9 cellular contexts compared by ENCODE assay signal in genomic region chr19:12603714-12604113, GRCh38. TPM values are rescaled to one million over a fixed set of nuclear protein-coding genes. Genes with fewer than 3 reads are reported as not detected.
DNase-seq lines count a peak whose midpoint lies in the region; ATAC-seq and TF ChIP-seq lines count a peak whose summit lies in the region.
"Had no signal": no experiment of that assay in that cellular context is flagged by ENCODE, and none has a peak within 500 bp of the region (broad histone marks: within the 10 kb centered on the region; RNA-seq: fewer than 3 reads in every experiment).

No MANE protein-coding gene starts in this region.

- in situ Hi-C loops in mammary epithelial cell (cut with MboI; ENCODE audit: low sequenced_read_pairs in 2 of 2) = no loop called here

- peaks cover under 1% of the 10 kb centered on the region for H3K79me2 ChIP-seq in mammary epithelial cell (ENCODE audit: insufficient read depth, low read length)

- WGBS in mammary epithelial cell (ENCODE audit: low coverage, missing lambda C conversion rate) = 100% methylated on average over 1 of the region's 1 CpG

- DNase-seq in AG08396 (ENCODE audit: low spot score) (peak; percentile 74), T-helper 2 cell (peak in 4 of 5 experiments; percentile 16 to 60 (median 34)), choroid plexus epithelial cell (ENCODE audit: low read depth) (peak; percentile 46), NCI-H2196 treated with DMSO at 0.1 percent for 48 hours (lab: John Stamatoyannopoulos, UW; ENCODE audit: unreplicated experiment) (no peak), mammary epithelial cell (no peak), left cardiac atrium (no peak)

- dilution Hi-C loops in mammary epithelial cell (cut with HindIII; ENCODE audit: low sequenced_read_pairs) = no loop called here

- no TSS peak for BruUV-seq in mammary epithelial cell (replicated peaks; lab: Mats Ljungman, UMichigan)

- no peak overlapping the region for H2AFZ ChIP-seq in mammary epithelial cell (ENCODE audit: low read depth, low read length)

- ATAC-seq in GM21619 (IDR thresholded peaks at IDR 0.05; ENCODE audit: unreplicated experiment) (peak; percentile 53), HG03095 (IDR thresholded peaks at IDR 0.05; ENCODE audit: unreplicated experiment) (no peak), left cardiac atrium (no peak)

- no peaks in the 10 kb centered on the region for H4K20me1 ChIP-seq in mammary epithelial cell (ENCODE audit: insufficient read depth, low read length)

- peaks cover 1% of the 10 kb centered on the region for H3K36me3 ChIP-seq in mammary epithelial cell (ENCODE audit: insufficient read depth, low read length)

- H3K27me3 ChIP-seq in mammary epithelial cell (ENCODE audit: insufficient read depth, low read length) = no peaks in the 10 kb centered on the region

- H3K9ac ChIP-seq in mammary epithelial cell (ENCODE audit: insufficient read depth, low read length) = no peak overlapping the region

- H3K4me3 ChIP-seq in choroid plexus epithelial cell (ENCODE audit: low read depth, low read length) (no peak overlapping the region), mammary epithelial cell (replicated peaks in 1 of 3; ENCODE audit: insufficient read depth in 1 of 3, low read depth in 2 of 3, low read length in 3 of 3) (no peak overlapping the region)

- intact Hi-C loops in mammary epithelial cell (cut with micrococcal nuclease) (no loop called here), left cardiac atrium (cut with DNase I) (no loop called here)

- H3K4me1 ChIP-seq in mammary epithelial cell (ENCODE audit: insufficient read depth, low read length) = no peaks in the 10 kb centered on the region

- no peaks in the 10 kb centered on the region for H3K9me3 ChIP-seq in mammary epithelial cell (replicated peaks; ENCODE audit: insufficient read depth, low read length)

- H3K27ac ChIP-seq in mammary epithelial cell (ENCODE audit: insufficient read depth, low read depth, low read length) = no peak overlapping the region
- H3K27ac ChIP-seq: C4-2B had no signal

- CTCF ChIA-PET in mammary epithelial cell (lab: Charles Lee; ENCODE audit: low non-redundant PET) = interaction anchor here (0.6 kb wide), 1 partner anchor 640 kb away, joined by 3 read pairs; no protein-coding TSS in a partner anchor

- H3K4me2 ChIP-seq in mammary epithelial cell (ENCODE audit: insufficient read depth, low read depth, low read length) = no peak overlapping the region

- no peak for TF ChIP-seq CTCF in choroid plexus epithelial cell (conservative IDR thresholded peaks at IDR 0.05; ENCODE audit: low read depth, low read length)
- TF ChIP-seq CTCF in mammary epithelial cell (conservative IDR thresholded peaks at IDR 0.05 in 1 of 2, IDR thresholded peaks at IDR 0.05 in 1 of 2; ENCODE audit: extremely low read depth in 1 of 2, insufficient read depth in 1 of 2, low read depth in 1 of 2, low read length in 2 of 2) = no peak

RNA-seq across cellular contexts. Expression of gene ZNF490, which starts 6.9 kb away (rescaled TPM):
- total RNA-seq in mammary epithelial cell = 1 to 10 TPM; 6.5 to 8.3 TPM
- 2.2 TPM for polyA plus RNA-seq in mammary epithelial cell
- polyA minus RNA-seq in mammary epithelial cell = 40.1 TPM
- total RNA-seq in left cardiac atrium = 1 to 10 TPM; 4.1 to 4.4 TPM

RNA-seq across cellular contexts. Expression of gene ZNF791, which starts 7.0 kb away (rescaled TPM):
- 10 to 100 TPM; 15.3 to 18.6 TPM for total RNA-seq in mammary epithelial cell
- polyA plus RNA-seq in mammary epithelial cell = 6.2 TPM
- 19.1 TPM for polyA minus RNA-seq in mammary epithelial cell
- total RNA-seq in left cardiac atrium = 10 to 100 TPM; 18.9 to 21.5 TPM

RNA-seq across cellular contexts. Expression of gene ZNF564, which starts 52.4 kb away (rescaled TPM):
- 1 to 10 TPM; 4.3 to 5.5 TPM for total RNA-seq in mammary epithelial cell
- polyA plus RNA-seq in mammary epithelial cell = 1.2 TPM
- polyA minus RNA-seq in mammary epithelial cell = 3.2 TPM
- 10 to 100 TPM in 1 of 2 donors, 1 to 10 TPM in 1; 7.7 to 11.9 TPM for total RNA-seq in left cardiac atrium

Comparison
In these comparisons a context has a peak if more than half of its experiments do, and no peak if none do; other contexts are left out.
1. DNase-seq: peak in AG08396 (single experiment), T-helper 2 cell (4 of 5) and choroid plexus epithelial cell (single experiment); none in NCI-H2196 treated with DMSO at 0.1 percent for 48 hours (single experiment), mammary epithelial cell (single experiment) and left cardiac atrium (single experiment).